ENCODE assay signal across 8 cellular contexts in the genomic region with DNA sequence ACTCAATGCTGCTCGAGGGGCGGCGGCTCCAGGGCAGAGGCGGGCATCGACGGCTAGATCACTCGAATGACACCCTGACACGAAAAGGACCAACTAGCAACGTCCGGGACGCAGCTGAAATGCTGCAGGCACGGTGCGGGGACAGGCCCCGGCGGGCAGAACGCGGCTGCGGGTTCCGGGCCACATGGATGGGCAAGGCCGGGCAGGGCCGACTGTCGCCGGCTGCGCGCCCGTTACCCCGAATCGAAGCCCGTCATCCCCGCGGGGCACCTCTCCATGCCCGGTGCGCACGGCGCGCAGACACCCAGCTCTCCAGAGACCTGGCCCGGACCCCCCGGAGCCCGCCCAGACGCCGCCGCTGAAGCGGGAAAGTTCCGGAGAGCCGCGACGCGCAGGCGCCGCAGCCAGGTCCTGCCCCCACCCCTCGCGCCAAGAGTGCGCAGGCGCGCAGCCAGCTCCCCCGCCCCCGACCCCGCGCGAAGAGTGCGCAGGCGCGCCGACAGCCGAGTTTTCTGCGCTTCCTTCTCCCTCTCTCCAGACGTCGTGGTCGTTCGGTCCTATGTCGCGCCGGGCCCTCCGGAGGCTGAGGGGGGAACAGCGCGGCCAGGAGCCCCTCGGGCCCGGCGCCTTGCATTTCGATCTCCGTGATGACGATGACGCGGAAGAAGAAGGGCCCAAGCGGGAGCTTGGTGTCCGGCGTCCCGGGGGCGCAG. TPM values are rescaled to one million over a fixed set of nuclear protein-coding genes. Genes with fewer than 3 reads are reported as not detected.
A peak's percentile ranks its signal among the peaks of the same experiment; 100 is the strongest.
DNase-seq lines count a peak whose midpoint lies in the region; ATAC-seq, FAIRE-seq and TF ChIP-seq lines count a peak whose summit lies in the region.

Gene TCF25, plus strand, starts transcription at position 484 of the 713 bp plus-strand sequence. Its CDS starts 76 bp downstream, at position 560.

- H3K4me1 Mint-ChIP-seq in neural progenitor cell = peaks cover 14% of the 10 kb centered on the region

- H3K9me3 ChIP-seq in SJSA1 (replicated peaks) (peaks cover under 1% of the 10 kb centered on the region; the same call in 1 of the 2 replicates), neural progenitor cell (ENCODE audit: low read depth) (no peaks in the 10 kb centered on the region), stomach smooth muscle (ENCODE audit: control insufficient read depth in 2 of 2, low read length in 2 of 2) (no peaks in the 10 kb centered on the region)

- DNase-seq in EH (ENCODE audit: low read depth) (peak; percentile 88), H54 (ENCODE audit: insufficient read length, low spot score) (peak; percentile 82), M059J (ENCODE audit: low read depth) (peak; percentile 80), SJSA1 (ENCODE audit: low read depth in 1 of 2, low spot score in 2 of 2) (peak; percentile 88 to 96), foreskin keratinocyte (peak; percentile 68 to 84), neural progenitor cell (ENCODE audit: low spot score) (peak; percentile 96)
- DNase-seq in activated gamma-delta T cell treated with anti-CD3 and anti-CD28 coated beads, Interleukin-2, amount 50 U/mL, for 16 hours (ENCODE audit: low read depth) = peak; percentile 79

- peaks cover 2% of the 10 kb centered on the region for H3K9me3 Mint-ChIP-seq in neural progenitor cell

- peak within 1 kb of the TSS; percentile 91 for H3K4me3 Mint-ChIP-seq in neural progenitor cell

- peak; percentile 55 for TF ChIP-seq POLR2A in H54 (IDR thresholded peaks at IDR 0.05; ENCODE audit: low read depth, low read length)

- no peaks in the 10 kb centered on the region for H4K20me1 ChIP-seq in neural progenitor cell (ENCODE audit: low read depth)

- peak; percentile 12 for TF ChIP-seq CTCF in foreskin keratinocyte (conservative IDR thresholded peaks at IDR 0.05)
- peak; percentile 26 for TF ChIP-seq CTCF in neural progenitor cell (IDR thresholded peaks at IDR 0.05)

- H3K27me3 ChIP-seq in SJSA1 (replicated peaks) (no peaks in the 10 kb centered on the region), foreskin keratinocyte (no peaks in the 10 kb centered on the region), neural progenitor cell (no peaks in the 10 kb centered on the region), stomach smooth muscle (ENCODE audit: control insufficient read depth in 1 of 2, insufficient read depth in 2 of 2, low read length in 2 of 2) (no peaks in the 10 kb centered on the region)

- peak within 1 kb of the TSS; percentile 96 for H2AFZ ChIP-seq in neural progenitor cell (replicated peaks)

- peak within 1 kb of the TSS; percentile 78 for H3K4me2 ChIP-seq in neural progenitor cell

- H3K79me2 ChIP-seq in neural progenitor cell (ENCODE audit: low read depth) = peaks cover 37% of the 10 kb centered on the region

- FAIRE-seq in H54 (lab: Jason Lieb, UNC) = no peak

- ATAC-seq in foreskin keratinocyte = peak; percentile 54

- H3F3A ChIP-seq in neural progenitor cell (ENCODE audit: low read depth) = peaks cover 29% of the 10 kb centered on the region

- peaks cover 16% of the 10 kb centered on the region for H3K4me1 ChIP-seq in SJSA1 (replicated peaks)
- peaks cover 6% of the 10 kb centered on the region for H3K4me1 ChIP-seq in foreskin keratinocyte
- no peaks in the 10 kb centered on the region for H3K4me1 ChIP-seq in neural progenitor cell
- H3K4me1 ChIP-seq in stomach smooth muscle (ENCODE audit: control insufficient read depth, insufficient read depth, low read length) = peaks cover 14% of the 10 kb centered on the region

- H3K27ac Mint-ChIP-seq in neural progenitor cell = peak within 1 kb of the TSS; percentile 94

- H3K27ac ChIP-seq in SJSA1 (peak within 1 kb of the TSS; percentile 100), foreskin keratinocyte (peak within 1 kb of the TSS; percentile 99), neural progenitor cell (peak within 1 kb of the TSS; percentile 98), stomach smooth muscle (ENCODE audit: low read length) (peak within 1 kb of the TSS; percentile 99)

- H3K4me3 ChIP-seq in SJSA1 (peak within 1 kb of the TSS; percentile 97), neural progenitor cell (peak within 1 kb of the TSS; percentile 85), stomach smooth muscle (ENCODE audit: low read length in 2 of 2) (peak within 1 kb of the TSS; percentile 81 to 83)

- H3K9ac ChIP-seq in neural progenitor cell (peak within 1 kb of the TSS; percentile 23), stomach smooth muscle (ENCODE audit: low read length in 2 of 2) (peak within 1 kb of the TSS; percentile 96 to 97)

- H3K27me3 Mint-ChIP-seq in neural progenitor cell (ENCODE audit: insufficient read depth, low read depth) = peaks cover 4% of the 10 kb centered on the region

- H3K36me3 ChIP-seq in SJSA1 = peaks cover 40% of the 10 kb centered on the region
- H3K36me3 ChIP-seq in neural progenitor cell = peaks cover 13% of the 10 kb centered on the region
- peaks cover 0 to under 1% of the 10 kb centered on the region in 2 donors for H3K36me3 ChIP-seq in stomach smooth muscle (ENCODE audit: control insufficient read depth in 2 of 2, insufficient read depth in 2 of 2, low read length in 2 of 2)

- peaks cover 16% of the 10 kb centered on the region for H3K36me3 Mint-ChIP-seq in neural progenitor cell

RNA-seq across cellular contexts. Expression of gene TCF25, which starts in this region (rescaled TPM):
- 88.3 and 103 TPM in 2 replicates for total RNA-seq in M059J (2014; rRNA removed; shearing (Covaris generic))
- 122 and 128 TPM in 2 replicates for total RNA-seq in SJSA1 (2014; rRNA removed; shearing (Covaris generic))
- 89.1 and 93.4 TPM in 2 replicates for total RNA-seq in foreskin keratinocyte
- 84.8 and 92.9 TPM in 2 replicates for polyA plus RNA-seq in foreskin keratinocyte
- 95.6 and 127 TPM in 2 replicates for total RNA-seq in neural progenitor cell (ENCODE audit: low replicate concordance)

Comparison
In these comparisons a context has a peak if more than half of its experiments do, and no peak if none do; other contexts are left out.
1. Peak in every context shown above with its lines: DNase-seq, ATAC-seq, H3K4me3 ChIP-seq and H3K27ac ChIP-seq.